1 cellular context compared by ENCODE assay signal in genomic region chr1:230867903-230868735, GRCh38.
TF ChIP-seq lines count a peak whose summit lies in the region.

C1orf198 (minus strand) TSS chr1:230868521; CDS start chr1:230868512, 9 bp downstream.

TF ChIP-seq in K562, 482 proteins besides CTCF, POLR2A, EP300 and RAD21 (continued from another document and continues in another):
- TF ChIP-seq FOXP4 (CRISPR knock-in tag; IDR thresholded peaks at IDR 0.05; ENCODE audit: borderline replicate concordance) (peak; percentile 34; the same call in 1 of the 2 replicates), NR2F6 (CRISPR knock-in tag; IDR thresholded peaks at IDR 0.05) (no peak), ZNF511 (CRISPR knock-in tag; IDR thresholded peaks at IDR 0.05) (peak; percentile 73), E2F3 (CRISPR knock-in tag; IDR thresholded peaks at IDR 0.05) (peak; percentile 46; the same call in 1 of the 2 replicates), MYC (IDR thresholded peaks at IDR 0.05; ENCODE audit: low read depth, low read length) (peak; percentile 24; the same call in 1 of the 2 replicates), MYC (CRISPR knock-in tag; IDR thresholded peaks at IDR 0.05; ENCODE audit: borderline replicate concordance, low read depth) (no peak), TBP (optimal IDR thresholded peaks at IDR 0.05; ENCODE audit: low read depth, low read length) (peak; percentile 20), HMG20B (CRISPR knock-in tag; IDR thresholded peaks at IDR 0.05) (no peak), ZBTB8A (IDR thresholded peaks at IDR 0.05; ENCODE audit: partially characterized antibody) (no peak), ZNF57 (CRISPR knock-in tag; IDR thresholded peaks at IDR 0.05) (no peak), ZFX (CRISPR knock-in tag; IDR thresholded peaks at IDR 0.05) (peak; percentile 82), PTTG1 (tag; IDR thresholded peaks at IDR 0.05; ENCODE audit: low read depth) (no peak), CREM (IDR thresholded peaks at IDR 0.05; ENCODE audit: low read depth) (0 out of 2 replicates have a peak, but pooled peaks have one; percentile 18), RBM25 (IDR thresholded peaks at IDR 0.05; ENCODE audit: low read depth, low read length, severe bottlenecking) (no peak), BCL6 (CRISPR knock-in tag; IDR thresholded peaks at IDR 0.05) (no peak), ZBTB40 (IDR thresholded peaks at IDR 0.05) (0 out of 2 replicates have a peak, but pooled peaks have one; percentile 24), ZBTB40 (CRISPR knock-in tag; IDR thresholded peaks at IDR 0.05) (no peak), ATF7 (IDR thresholded peaks at IDR 0.05) (no peak), TAF15 (IDR thresholded peaks at IDR 0.05; ENCODE audit: low read depth, low read length) (no peak), KLF13 (tag; IDR thresholded peaks at IDR 0.05; ENCODE audit: borderline replicate concordance, low read depth) (peak; percentile 58; the same call in 1 of the 2 replicates), LCOR (CRISPR knock-in tag; IDR thresholded peaks at IDR 0.05) (no peak), RFX5 (IDR thresholded peaks at IDR 0.05; ENCODE audit: low read depth, low read length) (no peak), RBFOX2 (IDR thresholded peaks at IDR 0.05; ENCODE audit: low read depth, low read length) (peak; percentile 76), ADNP (tag; IDR thresholded peaks at IDR 0.05) (no peak), ETS1 (conservative IDR thresholded peaks at IDR 0.05; ENCODE audit: control insufficient read depth, low read depth, low read length) (peak; percentile 51; the same call in 1 of the 2 replicates), U2AF1 (optimal IDR thresholded peaks at IDR 0.05; ENCODE audit: low read depth, low read length) (peak; percentile 29), NUFIP1 (IDR thresholded peaks at IDR 0.05; ENCODE audit: partially characterized antibody) (no peak), MCM7 (IDR thresholded peaks at IDR 0.05) (no peak), PHF20 (IDR thresholded peaks at IDR 0.05; ENCODE audit: partially characterized antibody) (peak; percentile 64), DNMT1 (IDR thresholded peaks at IDR 0.05) (no peak), ZHX1 (conservative IDR thresholded peaks at IDR 0.05; ENCODE audit: low read length) (no peak), HMBOX1 (IDR thresholded peaks at IDR 0.05) (no peak), ZBTB7A (IDR thresholded peaks at IDR 0.05; ENCODE audit: borderline replicate concordance, control insufficient read depth, low read depth, low read length) (peak; percentile 71), STAG1 (CRISPR knock-in tag; IDR thresholded peaks at IDR 0.05; ENCODE audit: borderline replicate concordance) (no peak), POLR2B (IDR thresholded peaks at IDR 0.05; ENCODE audit: low read depth, partially characterized antibody) (no peak), POLR2AphosphoS5 (IDR thresholded peaks at IDR 0.05; ENCODE audit: control insufficient read depth, insufficient read depth, low read depth, low read length) (peak; percentile 40; the same call in 1 of the 2 replicates), EHMT2 (IDR thresholded peaks at IDR 0.05) (no peak), ZNF197 (CRISPR knock-in tag; IDR thresholded peaks at IDR 0.05; ENCODE audit: low read depth) (no peak), RNF2 (IDR thresholded peaks at IDR 0.05) (0 out of 2 replicates have a peak, but pooled peaks have one; percentile 31), TARDBP (IDR thresholded peaks at IDR 0.05) (no peak), ZNF124 (CRISPR knock-in tag; IDR thresholded peaks at IDR 0.05) (no peak), ETV1 (tag; conservative IDR thresholded peaks at IDR 0.05; ENCODE audit: low read depth) (no peak)
- TF ChIP-seq, protein P1, sequence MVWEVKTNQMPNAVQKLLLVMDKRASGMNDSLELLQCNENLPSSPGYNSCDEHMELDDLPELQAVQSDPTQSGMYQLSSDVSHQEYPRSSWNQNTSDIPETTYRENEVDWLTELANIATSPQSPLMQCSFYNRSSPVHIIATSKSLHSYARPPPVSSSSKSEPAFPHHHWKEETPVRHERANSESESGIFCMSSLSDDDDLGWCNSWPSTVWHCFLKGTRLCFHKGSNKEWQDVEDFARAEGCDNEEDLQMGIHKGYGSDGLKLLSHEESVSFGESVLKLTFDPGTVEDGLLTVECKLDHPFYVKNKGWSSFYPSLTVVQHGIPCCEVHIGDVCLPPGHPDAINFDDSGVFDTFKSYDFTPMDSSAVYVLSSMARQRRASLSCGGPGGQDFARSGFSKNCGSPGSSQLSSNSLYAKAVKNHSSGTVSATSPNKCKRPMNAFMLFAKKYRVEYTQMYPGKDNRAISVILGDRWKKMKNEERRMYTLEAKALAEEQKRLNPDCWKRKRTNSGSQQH (CRISPR knock-in tag; IDR thresholded peaks at IDR 0.05): no peak
